ENCODE assay signal across 19 cellular contexts in genomic region chr9:97500263-97500662, GRCh38. TPM values are rescaled to one million over a fixed set of nuclear protein-coding genes. Genes with fewer than 3 reads are reported as not detected.
DNase-seq lines count a peak whose midpoint lies in the region; ATAC-seq, FAIRE-seq and TF ChIP-seq lines count a peak whose summit lies in the region.
"Had no signal": no experiment of that assay in that cellular context is flagged by ENCODE, and none has a peak within 500 bp of the region (broad histone marks: within the 10 kb centered on the region; RNA-seq: fewer than 3 reads in every experiment).

No MANE protein-coding gene starts in this region.

- BruUV-seq in GM12878 (replicated peaks; lab: Mats Ljungman, UMichigan): no TSS peak

- TF ChIP-seq EP300 in GM12878 (IDR thresholded peaks at IDR 0.05; ENCODE audit: borderline replicate concordance in 1 of 2, control insufficient read depth in 1 of 2, low read depth in 2 of 2, low read length in 2 of 2): no peak

- POLR2A ChIA-PET in GM12878 (lab: Charles Lee): interaction anchor here (0.7 to 5.0 kb wide), 9 partner anchors 9 to 133 kb away, joined by 3 to 35 read pairs (median 8); partner anchors contain the start of genes NCBP1 and TSTD2

- no peak for TF ChIP-seq POLR2A in GM12878 (IDR thresholded peaks at IDR 0.05; ENCODE audit: low read depth, low read length)
- TF ChIP-seq POLR2A in body of pancreas (IDR thresholded peaks at IDR 0.05): no peak

- H3K9ac ChIP-seq in GM12878 (ENCODE audit: control insufficient read depth, insufficient read depth, low read length): no peak overlapping the region
- H3K9ac ChIP-seq: BLaER1 had no signal

- peak overlapping the region; percentile 42 for H3K4me3 Mint-ChIP-seq in activated CD4-positive, alpha-beta T cell treated with anti-CD3 and anti-CD28 coated beads, Interleukin-2, amount 10 ng/mL, durations not matched to agents 24 days and 14 days
- peak overlapping the region; percentile 62 to 86 (median 73) for H3K4me3 Mint-ChIP-seq in nephron

- peaks cover 33% of the 10 kb centered on the region for H3K79me2 ChIP-seq in GM12878 (ENCODE audit: control insufficient read depth, insufficient read depth, low read length)

- 22% methylated on average over 5 of the region's 5 CpGs for WGBS in GM12878 (ENCODE audit: insufficient coverage, insufficient replicate concordance, low lambda C conversion rate, missing lambda C conversion rate)
- WGBS in body of pancreas, 2 donors: 32 to 55% methylated on average over 5 of the region's 5 CpGs

- no peak for TF ChIP-seq RAD21 in GM12878 (IDR thresholded peaks at IDR 0.05; ENCODE audit: insufficient read depth, low read depth, low read length)

- intact Hi-C loops in activated CD4-positive, alpha-beta T cell treated with anti-CD3 and anti-CD28 coated beads, Interleukin-2, amount 10 ng/mL, durations not matched to agents 24 days and 14 days (cut with micrococcal nuclease): loop anchor here (5.0 kb wide), 1 partner anchor 88 kb away; the partner anchor contains the start of gene TDRD7
- intact Hi-C loops in GM12878 (cut with micrococcal nuclease; ENCODE audit: unreplicated experiment): loop anchor here (2.0 to 10.0 kb wide), 3 partner anchors 31 to 95 kb away; partner anchors contain the start of gene TDRD7
- intact Hi-C loops in body of pancreas (cut with DNase I): no loop called here

- H2AFZ ChIP-seq in GM12878 (ENCODE audit: control insufficient read depth, low read depth, low read length): peak overlapping the region; percentile 39

- ATAC-seq in GM12878: no peak
- no peak for ATAC-seq in HG03039 (IDR thresholded peaks at IDR 0.05; ENCODE audit: unreplicated experiment)
- ATAC-seq in body of pancreas: no peak

- H3K4me1 Mint-ChIP-seq in activated CD4-positive, alpha-beta T cell treated with anti-CD3 and anti-CD28 coated beads, Interleukin-2, amount 10 ng/mL, durations not matched to agents 24 days and 14 days: peaks cover 20% of the 10 kb centered on the region
- H3K4me1 Mint-ChIP-seq in nephron: peaks cover 8% of the 10 kb centered on the region

- H3K36me3 Mint-ChIP-seq in activated CD4-positive, alpha-beta T cell treated with anti-CD3 and anti-CD28 coated beads, Interleukin-2, amount 10 ng/mL, durations not matched to agents 24 days and 14 days (ENCODE audit: low read depth): peaks cover 18% of the 10 kb centered on the region
- H3K36me3 Mint-ChIP-seq in nephron (ENCODE audit: low read depth): peaks cover 11% of the 10 kb centered on the region

- peaks cover 24% of the 10 kb centered on the region for H3K4me1 ChIP-seq in GM12878 (ENCODE audit: control insufficient read depth, insufficient read depth, low read length)
- H3K4me1 ChIP-seq in body of pancreas: peaks cover 48% of the 10 kb centered on the region

- SMC1A ChIA-PET in GM12878 (lab: Charles Lee; ENCODE audit: uncharacterized antibody, unreplicated experiment): interaction anchor here (1.1 to 8.6 kb wide), 12 partner anchors 11 to 116 kb away, joined by 3 to 144 read pairs (median 16); no protein-coding TSS in a partner anchor

- RAD21 ChIA-PET in GM12878 (lab: Charles Lee; ENCODE audit: unreplicated experiment): interaction anchor here (0.7 to 6.1 kb wide), 13 partner anchors 9 to 644 kb away, joined by 3 to 144 read pairs (median 21); partner anchors contain the start of genes NCBP1, TDRD7 and TSTD2

- H3K4me3 ChIP-seq in GM12878 (no peak overlapping the region), body of pancreas (no peak overlapping the region)

- H3K27me3 ChIP-seq in GM12878 (replicated peaks in 1 of 2; ENCODE audit: control insufficient read depth in 2 of 2, insufficient read depth in 2 of 2, low read length in 1 of 2) (no peaks in the 10 kb centered on the region), body of pancreas (no peaks in the 10 kb centered on the region)
- H3K27me3 ChIP-seq: right atrium auricular region, thyroid gland had no signal

- no peak for TF ChIP-seq CTCF in GM13977 (IDR thresholded peaks at IDR 0.05; ENCODE audit: extremely low read depth, insufficient read depth, missing control alignments)
- no peak for TF ChIP-seq CTCF in GM12878 (IDR thresholded peaks at IDR 0.05 in 2 of 3, conservative IDR thresholded peaks at IDR 0.05 in 1 of 3; ENCODE audit: control insufficient read depth in 2 of 3, extremely low read depth in 1 of 3, insufficient read depth in 1 of 3, low read depth in 3 of 3, low read length in 3 of 3)
- TF ChIP-seq CTCF in nephron (IDR thresholded peaks at IDR 0.05; ENCODE audit: unreplicated experiment in 3 of 3): no peak
- no peak for TF ChIP-seq CTCF in body of pancreas (IDR thresholded peaks at IDR 0.05)

- no peaks in the 10 kb centered on the region for H3K9me3 Mint-ChIP-seq in activated CD4-positive, alpha-beta T cell treated with anti-CD3 and anti-CD28 coated beads, Interleukin-2, amount 10 ng/mL, durations not matched to agents 24 days and 14 days
- H3K9me3 Mint-ChIP-seq in nephron: peaks cover 13% of the 10 kb centered on the region

- H3K27ac Mint-ChIP-seq in activated CD4-positive, alpha-beta T cell treated with anti-CD3 and anti-CD28 coated beads, Interleukin-2, amount 10 ng/mL, durations not matched to agents 24 days and 14 days: no peak overlapping the region
- H3K27ac Mint-ChIP-seq in nephron: no peak overlapping the region
- H3K27ac Mint-ChIP-seq: stimulated activated memory B cell treated with anti-CD40 and anti-IgM and Interleukin-4, amounts not matched to agents 10 μg/mL and 1 μg/mL and 100 μg/mL, for 72 hours had no signal

- FAIRE-seq in GM12878 (lab: Jason Lieb, UNC): peak; percentile 80
- FAIRE-seq: astrocyte, islet of Langerhans had no signal

- in situ Hi-C loops in GM13977 (cut with MboI; ENCODE audit: low pct_unique_long_range_greater_than_20kb, low sequenced_read_pairs, unreplicated experiment) (no loop called here), GM12878 (cut with MboI) (loop anchor here (10.0 kb wide), 1 partner anchor 1085 kb away; the partner anchor contains the start of gene ZNF367)

- no peaks in the 10 kb centered on the region for H4K20me1 ChIP-seq in GM12878 (ENCODE audit: control insufficient read depth, insufficient read depth)

- no peaks in the 10 kb centered on the region for H3K36me3 ChIP-seq in GM12878 (ENCODE audit: control insufficient read depth in 2 of 2, insufficient read depth in 2 of 2, low read length in 1 of 2)
- peaks cover 0 to 2% of the 10 kb centered on the region in 2 donors for H3K36me3 ChIP-seq in body of pancreas (replicated peaks in 1 of 2; ENCODE audit: insufficient read depth in 1 of 2, low read depth in 2 of 2)
- H3K36me3 ChIP-seq: right atrium auricular region, thyroid gland had no signal

- H3K4me2 ChIP-seq in GM12878 (ENCODE audit: control insufficient read depth, insufficient read depth): peak overlapping the region; percentile 47

- peak; percentile 49 for DNase-seq in activated CD4-positive, alpha-beta T cell treated with anti-CD3 and anti-CD28 coated beads, Interleukin-2, amount 10 ng/mL, durations not matched to agents 24 days and 14 days
- DNase-seq in activated CD4-positive, alpha-beta T cell treated with anti-CD3 and anti-CD28 coated beads for 48 hours: no peak
- DNase-seq in GM13977 (ENCODE audit: low spot score): peak; percentile 52
- no peak for DNase-seq in GM12878 (ENCODE audit: low read depth, low spot score)
- no peak for DNase-seq in NOMO-1 treated with DMSO at 0.1 percent for 48 hours (lab: John Stamatoyannopoulos, UW; ENCODE audit: unreplicated experiment)
- DNase-seq in body of pancreas: no peak
- DNase-seq: 8988T; activated CD8-positive, alpha-beta memory T cell treated with anti-CD3 and anti-CD28 coated beads for 24 hours; activated gamma-delta T cell; GOT3; NCI-H187 treated with DMSO at 0.1 percent for 48 hours; thyroid gland had no signal

- no peaks in the 10 kb centered on the region for H3K9me3 ChIP-seq in GM12878 (replicated peaks; ENCODE audit: control insufficient read depth, insufficient read depth, low read length)
- H3K9me3 ChIP-seq in body of pancreas: no peaks in the 10 kb centered on the region
- H3K9me3 ChIP-seq: right atrium auricular region, thyroid gland had no signal

- CTCF ChIA-PET in GM12878 (lab: Yijun Ruan, JAX): interaction anchor here (0.9 to 8.9 kb wide), 16 partner anchors 10 to 146 kb away, joined by 3 to 247 read pairs (median 6); partner anchors contain the start of gene TDRD7

- H3K27ac ChIP-seq in GM12878 (ENCODE audit: control insufficient read depth, insufficient read depth): peak overlapping the region; percentile 39; the same call in 1 of the 2 replicates
- peak overlapping the region in 2 of 4 donors; percentile 76 to 92 for H3K27ac ChIP-seq in body of pancreas
- H3K27ac ChIP-seq: BLaER1 had no signal

- H3K27me3 Mint-ChIP-seq in activated CD4-positive, alpha-beta T cell treated with anti-CD3 and anti-CD28 coated beads, Interleukin-2, amount 10 ng/mL, durations not matched to agents 24 days and 14 days: peaks cover 51% of the 10 kb centered on the region
- H3K27me3 Mint-ChIP-seq in nephron (ENCODE audit: low read depth): peaks cover 39% of the 10 kb centered on the region

TF ChIP-seq in GM12878, 131 proteins besides CTCF, POLR2A, EP300 and RAD21 (continues in another document):
- 0 out of 2 replicates have a peak, but pooled peaks have one; percentile 32 for TF ChIP-seq EED (IDR thresholded peaks at IDR 0.05; ENCODE audit: low read depth)
- no peak for TF ChIP-seq YY1 (IDR thresholded peaks at IDR 0.05; ENCODE audit: low read depth, low read length)
- no peak for TF ChIP-seq MYC (IDR thresholded peaks at IDR 0.05; ENCODE audit: insufficient read depth, insufficient read length, insufficient replicate concordance, low read length, severe bottlenecking)
- TF ChIP-seq RBBP5 (conservative IDR thresholded peaks at IDR 0.05): no peak

RNA-seq across cellular contexts. Expression of gene TMOD1, which starts 1.2 kb away (rescaled TPM):
- 0.71 and 0.91 TPM in 2 replicates for total RNA-seq in activated CD4-positive, alpha-beta T cell treated with anti-CD3 and anti-CD28 coated beads, Interleukin-2, amount 10 ng/mL, durations not matched to agents 24 days and 14 days
- total RNA-seq in GM12878 (2013; cell fraction: nucleolus; rRNA removed): 33.9 and 37.2 TPM in 2 replicates
- 8.4 and 8.5 TPM in 2 replicates for total RNA-seq in GM12878 (2014; rRNA removed)
- total RNA-seq in GM12878 (2014; rRNA removed; fragmentation: Illumina TruSeq; extraction: Trizol): 13.9 and 15.0 TPM in 2 replicates
- 28.4 and 29.0 TPM in 2 replicates for total RNA-seq in GM12878 (2021)
- 18.8 TPM for polyA plus RNA-seq in GM12878 (2011; ENCODE audit: low read depth)
- 4.0 and 4.9 TPM in 2 replicates for polyA plus RNA-seq in GM12878 (2011; rRNA removed)
- polyA plus RNA-seq in GM12878 (2011; cell fraction: cytosol; rRNA removed): 3.9 and 5.9 TPM in 2 replicates
- 5.2 and 5.5 TPM in 2 replicates for polyA plus RNA-seq in GM12878 (2011; cell fraction: nucleus; rRNA removed)
- polyA plus RNA-seq in GM12878 (2012): 20.5 and 27.3 TPM in 2 replicates
- 31.3 and 38.8 TPM in 2 replicates for polyA plus RNA-seq in GM12878 (2014; fragmentation: Illumina TruSeq; extraction: Trizol)
- polyA plus RNA-seq in GM12878 (2014; fragmentation: Nextera tagmentation; extraction: Ambion mirVana): 10 to 100 TPM; 11.1 to 16.9 TPM
- 13.2 and 13.3 TPM in 2 replicates for polyA plus RNA-seq in GM12878 (2014; rRNA removed)
- polyA plus RNA-seq in GM12878 (2016; fragmentation: Nextera tagmentation; extraction: Ambion mirVana): 10 to 100 TPM; 27.7 to 44.1 TPM
- 2.9 and 3.7 TPM in 2 replicates for polyA minus RNA-seq in GM12878 (2011; rRNA and poly(A)+ RNA removed)
- 3.2 and 3.7 TPM in 2 replicates for polyA minus RNA-seq in GM12878 (2011; cell fraction: cytosol; rRNA and poly(A)+ RNA removed)
- polyA minus RNA-seq in GM12878 (2011; cell fraction: nucleus; rRNA and poly(A)+ RNA removed): 1.2 and 2.2 TPM in 2 replicates
- total RNA-seq in body of pancreas: 10 to 100 TPM in 1 of 2 donors, 1 to 10 TPM in 1; 9.2 to 16.1 TPM

Comparison
In these comparisons a context has a peak if more than half of its experiments do, and no peak if none do; other contexts are left out.
1. DNase-seq: peak in activated CD4-positive, alpha-beta T cell treated with anti-CD3 and anti-CD28 coated beads, Interleukin-2, amount 10 ng/mL, durations not matched to agents 24 days and 14 days (single experiment) and GM13977 (single experiment); none in activated CD4-positive, alpha-beta T cell treated with anti-CD3 and anti-CD28 coated beads for 48 hours (single experiment), GM12878 (single experiment), NOMO-1 treated with DMSO at 0.1 percent for 48 hours (single experiment) and body of pancreas (0 of 4).